9 cellular contexts compared by ENCODE assay signal in the genomic region with DNA sequence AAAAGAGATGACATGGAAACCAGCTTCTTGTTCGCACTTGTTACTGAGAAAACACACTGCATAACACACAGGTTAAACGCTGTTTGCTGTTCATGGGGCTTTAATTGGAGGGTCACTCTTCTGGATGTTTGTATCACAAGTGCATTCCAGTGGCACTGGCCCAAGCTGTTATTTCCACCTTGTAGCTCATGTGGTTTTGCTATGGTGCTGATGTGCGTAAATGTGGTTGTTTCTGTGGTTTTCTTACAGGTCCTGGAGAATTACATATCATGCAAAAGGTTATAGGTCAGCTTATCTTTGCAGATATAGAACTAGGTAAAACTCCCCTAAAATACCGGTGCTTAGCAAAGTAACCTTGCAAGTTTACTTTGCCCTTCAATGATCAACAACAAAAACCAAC.
DNase-seq lines count a peak whose midpoint lies in the region; ATAC-seq and TF ChIP-seq lines count a peak whose summit lies in the region.
"Had no signal": no experiment of that assay in that cellular context is flagged by ENCODE, and none has a peak within 500 bp of the region (broad histone marks: within the 10 kb centered on the region; RNA-seq: fewer than 3 reads in every experiment).

No MANE protein-coding gene starts in this region.

- H3K27ac ChIP-seq in lung (ENCODE audit: low read depth in 1 of 2, low read length in 1 of 2) = no peak overlapping the region

- H3K36me3 Mint-ChIP-seq in T-helper 17 cell (ENCODE audit: low read depth) = no peaks in the 10 kb centered on the region

- no peak overlapping the region for H3K4me3 ChIP-seq in lung

- peaks cover 6% of the 10 kb centered on the region for H3K4me1 Mint-ChIP-seq in T-helper 17 cell

- H3K27me3 ChIP-seq in lung (ENCODE audit: control insufficient read depth, insufficient read depth) = no peaks in the 10 kb centered on the region

- 59 to 73% methylated on average over 4 of the region's 4 CpGs for WGBS in lung, 2 donors

- no peak overlapping the region for H3K27ac Mint-ChIP-seq in T-helper 17 cell

- ATAC-seq in GM18502 (IDR thresholded peaks at IDR 0.05; ENCODE audit: poor library complexity, unreplicated experiment) (peak; percentile 59), HG02642 (IDR thresholded peaks at IDR 0.05; ENCODE audit: poor library complexity, unreplicated experiment) (peak; percentile 51), T-helper 17 cell (peak; percentile 61), lung (ENCODE audit: insufficient read depth, low FRiP score) (peak; percentile 58)
- ATAC-seq: Right ventricle myocardium inferior had no signal

- H3K4me3 Mint-ChIP-seq in T-helper 17 cell = no peak overlapping the region

- no peaks in the 10 kb centered on the region for H3K36me3 ChIP-seq in lung (ENCODE audit: control insufficient read depth in 2 of 2, insufficient read depth in 2 of 2, low read length in 2 of 2)

- DNase-seq in T-helper 17 cell = no peak
- DNase-seq in lung (ENCODE audit: low spot score) = peak; percentile 66
- no peak for DNase-seq in NCI-H446 treated with DMSO at 0.1 percent for 48 hours (lab: John Stamatoyannopoulos, UW)
- DNase-seq in NCI-H2196 (lab: John Stamatoyannopoulos, UW; ENCODE audit: unreplicated experiment) = no peak
- no peak for DNase-seq in HuH-7 (ENCODE audit: low spot score)
- DNase-seq: hypothalamus had no signal

- H3K4me1 ChIP-seq in lung (ENCODE audit: control insufficient read depth in 2 of 2, insufficient read depth in 2 of 2, low read length in 2 of 2) = no peaks in the 10 kb centered on the region

- H3K9me3 ChIP-seq in T-helper 17 cell (ENCODE audit: control insufficient read depth, low read length, poor library complexity, severe bottlenecking) (no peaks in the 10 kb centered on the region), lung (ENCODE audit: control insufficient read depth in 2 of 2, insufficient read depth in 1 of 2, low read length in 1 of 2) (peaks cover 0 to 5% of the 10 kb centered on the region in 2 donors)

- no peak for TF ChIP-seq CTCF in lung (IDR thresholded peaks at IDR 0.05; ENCODE audit: control extremely low read depth, extremely low read depth)

- H3K27me3 Mint-ChIP-seq in T-helper 17 cell = peaks cover 5% of the 10 kb centered on the region
